Comparison of ENCODE assay signal across 19 cellular contexts in the genomic region with DNA sequence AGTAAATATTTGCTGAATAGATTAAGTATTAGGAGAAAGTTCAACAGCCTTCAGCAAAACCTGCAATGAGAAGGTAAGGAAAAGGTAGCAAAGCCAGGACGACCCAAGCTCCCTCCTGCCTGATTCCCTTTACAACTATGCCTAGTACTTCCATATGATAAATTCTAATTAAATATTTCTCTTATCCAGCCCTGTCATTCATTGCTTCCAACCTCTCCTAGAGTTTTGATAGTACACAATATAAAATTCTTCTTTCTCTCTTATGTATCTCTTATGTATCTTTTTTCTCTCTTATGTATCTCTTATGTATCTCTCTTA.
DNase-seq lines count a peak whose midpoint lies in the region; ATAC-seq and TF ChIP-seq lines count a peak whose summit lies in the region.
"Had no signal": no experiment of that assay in that cellular context is flagged by ENCODE, and none has a peak within 500 bp of the region (broad histone marks: within the 10 kb centered on the region; RNA-seq: fewer than 3 reads in every experiment).

No MANE protein-coding gene starts in this region.

- no peak for TF ChIP-seq RAD21 in liver (IDR thresholded peaks at IDR 0.05)

- no peak for DNase-seq in activated T-cell treated with anti-CD3 and anti-CD28 coated beads, Interleukin-2, amount 50 U/mL, for 72 hours
- no peak for DNase-seq in activated T-cell treated with anti-CD3 and anti-CD28 coated beads, Interleukin-2, amount 50 U/mL, for 4 hours
- DNase-seq in T-helper 17 cell: no peak
- DNase-seq in progenitor cell of endocrine pancreas (ENCODE audit: low spot score, unreplicated experiment): no peak
- no peak for DNase-seq in amniotic stem cell (lab: John Stamatoyannopoulos, UW)
- DNase-seq: 8988T; C1 segment of cervical spinal cord; Calu3; CD4-positive, alpha-beta memory T cell; COR-L47; DMS53; DMS79 treated with DMSO at 0.1 percent for 48 hours; GF-D8; H9 had no signal

- no peaks in the 10 kb centered on the region for H3K4me1 Mint-ChIP-seq in activated T-cell treated with anti-CD3 and anti-CD28 coated beads, Interleukin-2, amount 50 U/mL, for 72 hours (ENCODE audit: low read depth)
- peaks cover 6% of the 10 kb centered on the region for H3K4me1 Mint-ChIP-seq in activated T-cell treated with anti-CD3 and anti-CD28 coated beads, Interleukin-2, amount 50 U/mL, for 4 hours (ENCODE audit: low read depth)
- peaks cover 2% of the 10 kb centered on the region for H3K4me1 Mint-ChIP-seq in T-helper 17 cell
- peaks cover 38% of the 10 kb centered on the region for H3K4me1 Mint-ChIP-seq in progenitor cell of endocrine pancreas (ENCODE audit: low read depth)
- H3K4me1 Mint-ChIP-seq: H9 had no signal

- ATAC-seq in activated T-cell treated with anti-CD3 and anti-CD28 coated beads, Interleukin-2, amount 50 U/mL, for 72 hours (replicated peaks in 1 of 2): no peak
- no peak for ATAC-seq in activated T-cell treated with anti-CD3 and anti-CD28 coated beads, Interleukin-2, amount 50 U/mL, for 4 hours
- ATAC-seq in T-helper 17 cell (no peak), GM18520 (IDR thresholded peaks at IDR 0.05; ENCODE audit: unreplicated experiment) (no peak), HG02981 (IDR thresholded peaks at IDR 0.05; ENCODE audit: unreplicated experiment) (no peak)
- ATAC-seq: GM23338, HCT116 had no signal

- TF ChIP-seq CTCF in liver (IDR thresholded peaks at IDR 0.05; ENCODE audit: low read depth, low read length, missing input control): no peak
- no peak for TF ChIP-seq CTCF in progenitor cell of endocrine pancreas (IDR thresholded peaks at IDR 0.05; ENCODE audit: unreplicated experiment)

- no peak overlapping the region for H3K4me3 ChIP-seq in liver (ENCODE audit: low read depth in 1 of 3, low read length in 3 of 3)
- H3K4me3 ChIP-seq: GM23338 had no signal

- no peaks in the 10 kb centered on the region for H3K27me3 ChIP-seq in liver (ENCODE audit: control insufficient read depth in 4 of 4, insufficient read depth in 4 of 4, low read length in 3 of 4)

- H3K9me3 Mint-ChIP-seq in activated T-cell treated with anti-CD3 and anti-CD28 coated beads, Interleukin-2, amount 50 U/mL, for 72 hours: no peaks in the 10 kb centered on the region
- no peaks in the 10 kb centered on the region for H3K9me3 Mint-ChIP-seq in activated T-cell treated with anti-CD3 and anti-CD28 coated beads, Interleukin-2, amount 50 U/mL, for 4 hours
- no peaks in the 10 kb centered on the region for H3K9me3 Mint-ChIP-seq in progenitor cell of endocrine pancreas (ENCODE audit: low read depth)
- H3K9me3 Mint-ChIP-seq: GM23338, H9 had no signal

- peak overlapping the region; percentile 36 for H3K27ac Mint-ChIP-seq in activated T-cell treated with anti-CD3 and anti-CD28 coated beads, Interleukin-2, amount 50 U/mL, for 72 hours
- H3K27ac Mint-ChIP-seq in T-helper 17 cell (peak overlapping the region; percentile 6), progenitor cell of endocrine pancreas (peak overlapping the region; percentile 63)
- H3K27ac Mint-ChIP-seq: CD4-positive, alpha-beta memory T cell; GM23338; H9 had no signal

- H3K27me3 Mint-ChIP-seq in activated T-cell treated with anti-CD3 and anti-CD28 coated beads, Interleukin-2, amount 50 U/mL, for 72 hours (ENCODE audit: low read depth): no peaks in the 10 kb centered on the region
- no peaks in the 10 kb centered on the region for H3K27me3 Mint-ChIP-seq in activated T-cell treated with anti-CD3 and anti-CD28 coated beads, Interleukin-2, amount 50 U/mL, for 4 hours (ENCODE audit: low read depth)
- peaks cover 7% of the 10 kb centered on the region for H3K27me3 Mint-ChIP-seq in T-helper 17 cell
- H3K27me3 Mint-ChIP-seq in progenitor cell of endocrine pancreas: no peaks in the 10 kb centered on the region

- H3K36me3 ChIP-seq in liver (ENCODE audit: control insufficient read depth in 4 of 4, insufficient read depth in 3 of 4, low read depth in 1 of 4, low read length in 3 of 4): no peaks in the 10 kb centered on the region

- H3K4me3 Mint-ChIP-seq in activated T-cell treated with anti-CD3 and anti-CD28 coated beads, Interleukin-2, amount 50 U/mL, for 72 hours: no peak overlapping the region
- H3K4me3 Mint-ChIP-seq in activated T-cell treated with anti-CD3 and anti-CD28 coated beads, Interleukin-2, amount 50 U/mL, for 4 hours: no peak overlapping the region
- H3K4me3 Mint-ChIP-seq in T-helper 17 cell: no peak overlapping the region
- H3K4me3 Mint-ChIP-seq in progenitor cell of endocrine pancreas (ENCODE audit: low read depth): peak overlapping the region; percentile 2
- H3K4me3 Mint-ChIP-seq: CD4-positive, alpha-beta memory T cell; GM23338; H9 had no signal

- WGBS in liver: 33% methylated on average over 1 of the region's 1 CpG

- no peaks in the 10 kb centered on the region for H3K36me3 Mint-ChIP-seq in activated T-cell treated with anti-CD3 and anti-CD28 coated beads, Interleukin-2, amount 50 U/mL, for 72 hours (ENCODE audit: insufficient read depth in 2 of 2)
- no peaks in the 10 kb centered on the region for H3K36me3 Mint-ChIP-seq in activated T-cell treated with anti-CD3 and anti-CD28 coated beads, Interleukin-2, amount 50 U/mL, for 4 hours (ENCODE audit: insufficient read depth)
- H3K36me3 Mint-ChIP-seq in T-helper 17 cell (ENCODE audit: low read depth) (no peaks in the 10 kb centered on the region), progenitor cell of endocrine pancreas (ENCODE audit: insufficient read depth) (peaks cover 1% of the 10 kb centered on the region)
- H3K36me3 Mint-ChIP-seq: CD4-positive, alpha-beta memory T cell had no signal

- H3K9me3 ChIP-seq in T-helper 17 cell (ENCODE audit: control insufficient read depth, low read length, poor library complexity, severe bottlenecking): no peaks in the 10 kb centered on the region
- no peaks in the 10 kb centered on the region for H3K9me3 ChIP-seq in liver (ENCODE audit: control insufficient read depth in 4 of 4, low read length in 3 of 4)

- no peak overlapping the region for H3K9ac ChIP-seq in liver (ENCODE audit: low read depth in 1 of 2, low read length in 2 of 2)

- H3K27ac ChIP-seq in liver (ENCODE audit: low read depth in 1 of 2, low read length in 2 of 2): peak overlapping the region; percentile 22 to 39

- H3K4me1 ChIP-seq in liver (ENCODE audit: control insufficient read depth in 4 of 4, insufficient read depth in 4 of 4, low read length in 3 of 4): peaks cover 10 to 34% (median 26%) of the 10 kb centered on the region in 4 donors

TF ChIP-seq in liver, 16 proteins besides CTCF, POLR2A, EP300 and RAD21:
- no peak for TF ChIP-seq HNF4G (IDR thresholded peaks at IDR 0.05)
- TF ChIP-seq, protein P1, sequence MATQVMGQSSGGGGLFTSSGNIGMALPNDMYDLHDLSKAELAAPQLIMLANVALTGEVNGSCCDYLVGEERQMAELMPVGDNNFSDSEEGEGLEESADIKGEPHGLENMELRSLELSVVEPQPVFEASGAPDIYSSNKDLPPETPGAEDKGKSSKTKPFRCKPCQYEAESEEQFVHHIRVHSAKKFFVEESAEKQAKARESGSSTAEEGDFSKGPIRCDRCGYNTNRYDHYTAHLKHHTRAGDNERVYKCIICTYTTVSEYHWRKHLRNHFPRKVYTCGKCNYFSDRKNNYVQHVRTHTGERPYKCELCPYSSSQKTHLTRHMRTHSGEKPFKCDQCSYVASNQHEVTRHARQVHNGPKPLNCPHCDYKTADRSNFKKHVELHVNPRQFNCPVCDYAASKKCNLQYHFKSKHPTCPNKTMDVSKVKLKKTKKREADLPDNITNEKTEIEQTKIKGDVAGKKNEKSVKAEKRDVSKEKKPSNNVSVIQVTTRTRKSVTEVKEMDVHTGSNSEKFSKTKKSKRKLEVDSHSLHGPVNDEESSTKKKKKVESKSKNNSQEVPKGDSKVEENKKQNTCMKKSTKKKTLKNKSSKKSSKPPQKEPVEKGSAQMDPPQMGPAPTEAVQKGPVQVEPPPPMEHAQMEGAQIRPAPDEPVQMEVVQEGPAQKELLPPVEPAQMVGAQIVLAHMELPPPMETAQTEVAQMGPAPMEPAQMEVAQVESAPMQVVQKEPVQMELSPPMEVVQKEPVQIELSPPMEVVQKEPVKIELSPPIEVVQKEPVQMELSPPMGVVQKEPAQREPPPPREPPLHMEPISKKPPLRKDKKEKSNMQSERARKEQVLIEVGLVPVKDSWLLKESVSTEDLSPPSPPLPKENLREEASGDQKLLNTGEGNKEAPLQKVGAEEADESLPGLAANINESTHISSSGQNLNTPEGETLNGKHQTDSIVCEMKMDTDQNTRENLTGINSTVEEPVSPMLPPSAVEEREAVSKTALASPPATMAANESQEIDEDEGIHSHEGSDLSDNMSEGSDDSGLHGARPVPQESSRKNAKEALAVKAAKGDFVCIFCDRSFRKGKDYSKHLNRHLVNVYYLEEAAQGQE (IDR thresholded peaks at IDR 0.05): peak; percentile 20
- TF ChIP-seq, protein P2, sequence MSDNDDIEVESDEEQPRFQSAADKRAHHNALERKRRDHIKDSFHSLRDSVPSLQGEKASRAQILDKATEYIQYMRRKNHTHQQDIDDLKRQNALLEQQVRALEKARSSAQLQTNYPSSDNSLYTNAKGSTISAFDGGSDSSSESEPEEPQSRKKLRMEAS (IDR thresholded peaks at IDR 0.05): no peak
- peak; percentile 54 for TF ChIP-seq SP1 (IDR thresholded peaks at IDR 0.05)
- TF ChIP-seq JUND (IDR thresholded peaks at IDR 0.05): peak in 1 of 2 donors; percentile 11

Comparison
In these comparisons a context has a peak if more than half of its experiments do, and no peak if none do; other contexts are left out.
1. H3K27ac Mint-ChIP-seq: peak in every context shown above with its lines; median percentile 63 in progenitor cell of endocrine pancreas; 36 in activated T-cell treated with anti-CD3 and anti-CD28 coated beads, Interleukin-2, amount 50 U/mL, for 72 hours; 6 in T-helper 17 cell.